In genomic region chr16:3444032-3444388, GRCh38 we compare ENCODE assay signal across 8 cellular contexts. TPM values are rescaled to one million over a fixed set of nuclear protein-coding genes. Genes with fewer than 3 reads are reported as not detected.
DNase-seq lines count a peak whose midpoint lies in the region; ATAC-seq and TF ChIP-seq lines count a peak whose summit lies in the region.

No MANE protein-coding gene starts in this region.

- H4K91ac ChIP-seq in mesenchymal stem cell (ENCODE audit: low read length), result no peak overlapping the region

- TF ChIP-seq CTCF in thyroid gland (IDR thresholded peaks at IDR 0.05), result no peak

- H2BK12ac ChIP-seq in mesenchymal stem cell (ENCODE audit: low read length in 2 of 2), result no peak overlapping the region

- no peaks in the 10 kb centered on the region for H3K9me3 ChIP-seq in effector memory CD4-positive, alpha-beta T cell (ENCODE audit: control insufficient read depth, low read length)
- H3K9me3 ChIP-seq in mesenchymal stem cell (ENCODE audit: control insufficient read depth, low read length) (peaks cover 12% of the 10 kb centered on the region), thyroid gland (no peaks in the 10 kb centered on the region)

- peak overlapping the region; percentile 94 to 95 for H3K27ac Mint-ChIP-seq in T-cell

- WGBS in mesenchymal stem cell, result 30% methylated on average over 5 of the region's 10 CpGs
- WGBS in thyroid gland, 2 donors, result 43 to 60% methylated on average over 10 of the region's 10 CpGs

- H3K23ac ChIP-seq in mesenchymal stem cell (ENCODE audit: low read length in 2 of 2), result no peak overlapping the region

- no peak overlapping the region for H3K4me2 ChIP-seq in mesenchymal stem cell (ENCODE audit: low read length, poor library complexity, severe bottlenecking)

- no peaks in the 10 kb centered on the region for H3K27me3 ChIP-seq in effector memory CD4-positive, alpha-beta T cell (replicated peaks; ENCODE audit: control insufficient read depth, insufficient read depth, low read length, poor library complexity, severe bottlenecking)
- H3K27me3 ChIP-seq in mesenchymal stem cell (ENCODE audit: control insufficient read depth in 1 of 2, insufficient read depth in 1 of 2, low read length in 2 of 2) (no peaks in the 10 kb centered on the region), thyroid gland (no peaks in the 10 kb centered on the region)

- peak; percentile 18 for DNase-seq in activated T-cell treated with anti-CD3 and anti-CD28 coated beads, Interleukin-2, amount 50 U/mL, for 4 hours
- DNase-seq in activated T-cell treated with anti-CD3 and anti-CD28 coated beads, Interleukin-2, amount 50 U/mL, for 1 hour, result no peak
- peak in 23 of 34 experiments; percentile 10 to 61 (median 27) for DNase-seq in T-cell
- peak in 2 of 3 donors; percentile 8 to 18 for DNase-seq in effector memory CD4-positive, alpha-beta T cell
- peak; percentile 88 for DNase-seq in mesenchymal stem cell
- no peak for DNase-seq in thyroid gland
- no peak for DNase-seq in NCI-H1092 (lab: John Stamatoyannopoulos, UW)

- CTCF ChIA-PET in T-cell (lab: Charles Lee), result interaction anchor here in 1 of 2 donors (0.9 to 1.6 kb wide), 4 partner anchors 13 to 177 kb away, joined by 3 to 6 read pairs (median 5); partner anchors contain the start of genes ZNF174 and ZSCAN32

- H3K14ac ChIP-seq in mesenchymal stem cell (ENCODE audit: low read length in 2 of 2), result no peak overlapping the region

- TF ChIP-seq POLR2A in thyroid gland (IDR thresholded peaks at IDR 0.05), result no peak

- H3K4ac ChIP-seq in mesenchymal stem cell (ENCODE audit: low read depth in 1 of 2, low read length in 2 of 2), result peak overlapping the region in 1 of 2 experiments; percentile 19

- no peak overlapping the region for H2AFZ ChIP-seq in mesenchymal stem cell (ENCODE audit: low read depth, low read length)

- no peak overlapping the region for H2AK5ac ChIP-seq in mesenchymal stem cell (ENCODE audit: low read length, severe bottlenecking)

- H3K4me1 Mint-ChIP-seq in activated T-cell treated with anti-CD3 and anti-CD28 coated beads, Interleukin-2, amount 50 U/mL, for 4 hours (ENCODE audit: low read depth), result peaks cover 23% of the 10 kb centered on the region
- H3K4me1 Mint-ChIP-seq in T-cell, result peaks cover 25 to 43% (median 35%) of the 10 kb centered on the region in 3 donors

- H2BK5ac ChIP-seq in mesenchymal stem cell (ENCODE audit: low read depth, low read length, poor library complexity, severe bottlenecking), result no peak overlapping the region

- peaks cover 9% of the 10 kb centered on the region for H3K36me3 ChIP-seq in effector memory CD4-positive, alpha-beta T cell (ENCODE audit: control insufficient read depth, insufficient read depth, low read length)
- peaks cover 11 to 35% of the 10 kb centered on the region in 2 experiments for H3K36me3 ChIP-seq in mesenchymal stem cell (ENCODE audit: control insufficient read depth in 1 of 2, insufficient read depth in 2 of 2, low read depth in 1 of 2, low read length in 2 of 2)
- no peaks in the 10 kb centered on the region for H3K36me3 ChIP-seq in thyroid gland

- H3K79me1 ChIP-seq in mesenchymal stem cell (replicated peaks; ENCODE audit: low read length, poor library complexity, severe bottlenecking), result peaks cover 5% of the 10 kb centered on the region

- H3K36me3 Mint-ChIP-seq in activated T-cell treated with anti-CD3 and anti-CD28 coated beads, Interleukin-2, amount 50 U/mL, for 4 hours (ENCODE audit: insufficient read depth), result peaks cover 22% of the 10 kb centered on the region
- peaks cover 25% of the 10 kb centered on the region for H3K36me3 Mint-ChIP-seq in T-cell

- H3K27me3 Mint-ChIP-seq in activated T-cell treated with anti-CD3 and anti-CD28 coated beads, Interleukin-2, amount 50 U/mL, for 4 hours (ENCODE audit: low read depth), result no peaks in the 10 kb centered on the region
- peaks cover 0 to 8% of the 10 kb centered on the region in 2 donors for H3K27me3 Mint-ChIP-seq in T-cell

- H2BK15ac ChIP-seq in mesenchymal stem cell (ENCODE audit: low read depth, poor library complexity, severe bottlenecking), result no peak overlapping the region

- H3K4me3 ChIP-seq in effector memory CD4-positive, alpha-beta T cell (ENCODE audit: insufficient read depth, low read depth, low read length, poor library complexity, severe bottlenecking), result peak overlapping the region; percentile 59
- H3K4me3 ChIP-seq in mesenchymal stem cell (ENCODE audit: insufficient read depth in 1 of 2, low read depth in 1 of 2, low read length in 2 of 2), result peak overlapping the region; percentile 53 to 96
- H3K4me3 ChIP-seq in thyroid gland (replicated peaks in 1 of 3), result peak overlapping the region; percentile 3 to 51 (median 6)

- intact Hi-C loops in thyroid gland (cut with DNase I), result no loop called here

- peak overlapping the region; percentile 100 for H3K9ac ChIP-seq in mesenchymal stem cell (ENCODE audit: low read length)

- POLR2A ChIA-PET in T-cell (lab: Charles Lee), result interaction anchor here (0.5 to 1.2 kb wide), 5 partner anchors 14 to 161 kb away, joined by 3 to 12 read pairs (median 3); partner anchors contain the start of gene ZNF263 (in 1 of the 2)

- peak overlapping the region; percentile 99 for H3K4me3 Mint-ChIP-seq in activated T-cell treated with anti-CD3 and anti-CD28 coated beads, Interleukin-2, amount 50 U/mL, for 4 hours
- H3K4me3 Mint-ChIP-seq in T-cell, result peak overlapping the region; percentile 92 to 97 (median 97)

- peak; percentile 70 for ATAC-seq in activated T-cell treated with anti-CD3 and anti-CD28 coated beads, Interleukin-2, amount 50 U/mL, for 4 hours
- ATAC-seq in HG03432 (IDR thresholded peaks at IDR 0.05; ENCODE audit: unreplicated experiment) (peak; percentile 41), T-cell (replicated peaks in 1 of 4) (peak; percentile 30 to 50 (median 38))

- peak overlapping the region in 1 of 2 experiments; percentile 25 for H3K18ac ChIP-seq in mesenchymal stem cell (ENCODE audit: low read depth in 1 of 2, low read length in 2 of 2)

- H2BK120ac ChIP-seq in mesenchymal stem cell (ENCODE audit: low read depth, low read length), result no peak overlapping the region

- H3K9me3 Mint-ChIP-seq in activated T-cell treated with anti-CD3 and anti-CD28 coated beads, Interleukin-2, amount 50 U/mL, for 4 hours, result peaks cover 4% of the 10 kb centered on the region
- H3K9me3 Mint-ChIP-seq in T-cell, result peaks cover 4 to 16% (median 8%) of the 10 kb centered on the region in 3 donors

- H3K27ac ChIP-seq in effector memory CD4-positive, alpha-beta T cell (ENCODE audit: insufficient read depth, low read length, poor library complexity, severe bottlenecking), result peak overlapping the region; percentile 80
- peak overlapping the region; percentile 36 for H3K27ac ChIP-seq in mesenchymal stem cell (ENCODE audit: low read length, poor library complexity, severe bottlenecking)
- no peak overlapping the region for H3K27ac ChIP-seq in thyroid gland

- no peaks in the 10 kb centered on the region for H3K4me1 ChIP-seq in effector memory CD4-positive, alpha-beta T cell (ENCODE audit: control insufficient read depth, insufficient read depth, low read length, poor library complexity, severe bottlenecking)
- H3K4me1 ChIP-seq in mesenchymal stem cell (ENCODE audit: control insufficient read depth, insufficient read depth, low read depth, low read length), result peaks cover 1% of the 10 kb centered on the region
- peaks cover 6 to 7% of the 10 kb centered on the region in 2 donors for H3K4me1 ChIP-seq in thyroid gland

- H4K8ac ChIP-seq in mesenchymal stem cell (ENCODE audit: low read length), result no peak overlapping the region

RNA-seq across cellular contexts. Expression of gene NAA60, which starts 0.5 kb away (rescaled TPM):
- total RNA-seq in activated T-cell treated with anti-CD3 and anti-CD28 coated beads, Interleukin-2, amount 50 U/mL, for 4 hours, result 10 to 100 TPM; 27.3 to 29.3 (median 27.8) TPM
- 10 to 100 TPM; 40.9 to 67.6 (median 55.6) TPM for total RNA-seq in T-cell
- polyA plus RNA-seq in mesenchymal stem cell (2013, experiment 1 of 2), result 57.5 TPM
- 57.4 TPM for polyA plus RNA-seq in mesenchymal stem cell (2013, experiment 2 of 2)
- 10 to 100 TPM; 22.7 to 42.2 (median 31.0) TPM for total RNA-seq in thyroid gland

RNA-seq across cellular contexts. Expression of gene ZNF597, which starts 0.7 kb away (rescaled TPM):
- 1 to 10 TPM; 1.2 to 1.5 (median 1.3) TPM for total RNA-seq in activated T-cell treated with anti-CD3 and anti-CD28 coated beads, Interleukin-2, amount 50 U/mL, for 4 hours
- total RNA-seq in T-cell (1 to 10 TPM; 2.2 to 4.8 (median 4.3) TPM), thyroid gland (1 to 10 TPM; 2.7 to 6.8 (median 4.3) TPM)
- 1.5 TPM for polyA plus RNA-seq in mesenchymal stem cell (2013, experiment 1 of 2)
- 1.6 TPM for polyA plus RNA-seq in mesenchymal stem cell (2013, experiment 2 of 2)

RNA-seq across cellular contexts. Expression of gene ZNF174, which starts 43.0 kb away (rescaled TPM):
- 1 to 10 TPM; 8.9 to 10.0 (median 9.2) TPM for total RNA-seq in activated T-cell treated with anti-CD3 and anti-CD28 coated beads, Interleukin-2, amount 50 U/mL, for 4 hours
- total RNA-seq in T-cell, result 10 to 100 TPM in 3 of 5 donors, 1 to 10 TPM in 2; 6.4 to 18.7 (median 18.5) TPM
- polyA plus RNA-seq in mesenchymal stem cell (2013, experiment 1 of 2), result 12.2 TPM
- polyA plus RNA-seq in mesenchymal stem cell (2013, experiment 2 of 2), result 12.2 TPM
- 10 to 100 TPM; 12.1 to 16.7 (median 16.1) TPM for total RNA-seq in thyroid gland

RNA-seq across cellular contexts. Expression of gene ZSCAN32, which starts 43.2 kb away (rescaled TPM):
- 10 to 100 TPM; 12.7 to 13.2 (median 12.7) TPM for total RNA-seq in activated T-cell treated with anti-CD3 and anti-CD28 coated beads, Interleukin-2, amount 50 U/mL, for 4 hours
- total RNA-seq in T-cell (10 to 100 TPM; 11.6 to 34.5 (median 28.5) TPM), thyroid gland (10 to 100 TPM; 12.0 to 20.2 (median 15.4) TPM)
- 8.9 TPM for polyA plus RNA-seq in mesenchymal stem cell (2013, experiment 1 of 2)
- 9.1 TPM for polyA plus RNA-seq in mesenchymal stem cell (2013, experiment 2 of 2)

RNA-seq across cellular contexts. Expression of gene C16orf90, which starts 51.3 kb away (rescaled TPM):
- not detected for total RNA-seq in activated T-cell treated with anti-CD3 and anti-CD28 coated beads, Interleukin-2, amount 50 U/mL, for 4 hours
- total RNA-seq in T-cell, result not detected
- not detected for polyA plus RNA-seq in mesenchymal stem cell (2013, experiment 1 of 2)
- polyA plus RNA-seq in mesenchymal stem cell (2013, experiment 2 of 2), result not detected
- total RNA-seq in thyroid gland, result not detected

Comparison
In these comparisons a context has a peak if more than half of its experiments do, and no peak if none do; other contexts are left out.
1. DNase-seq: peak in activated T-cell treated with anti-CD3 and anti-CD28 coated beads, Interleukin-2, amount 50 U/mL, for 4 hours (single experiment), T-cell (23 of 34), effector memory CD4-positive, alpha-beta T cell (2 of 3) and mesenchymal stem cell (single experiment); none in activated T-cell treated with anti-CD3 and anti-CD28 coated beads, Interleukin-2, amount 50 U/mL, for 1 hour (single experiment), thyroid gland (0 of 2) and NCI-H1092 (single experiment).
2. H3K27ac ChIP-seq: peak in effector memory CD4-positive, alpha-beta T cell (single experiment) and mesenchymal stem cell (single experiment); none in thyroid gland (0 of 3).
3. H3K4me3 ChIP-seq: peak in every context shown above with its lines; median percentile 74 in mesenchymal stem cell; 59 in effector memory CD4-positive, alpha-beta T cell; 6 in thyroid gland.
4. Peak in every context shown above with its lines, with median percentiles within 50 percentile points of each other: ATAC-seq.